ENCODE assay signal across 11 cellular contexts in genomic region chr1:176102243-176102642, GRCh38.
A peak's percentile ranks its signal among the peaks of the same experiment; 100 is the strongest.
DNase-seq lines count a peak whose midpoint lies in the region; ATAC-seq and TF ChIP-seq lines count a peak whose summit lies in the region.
"Had no signal": no experiment of that assay in that cellular context is flagged by ENCODE, and none has a peak within 500 bp of the region (broad histone marks: within the 10 kb centered on the region; RNA-seq: fewer than 3 reads in every experiment).

No MANE protein-coding gene starts in this region.

- H3K18ac ChIP-seq in mesenchymal stem cell (ENCODE audit: low read depth in 1 of 2, low read length in 2 of 2) = no peak overlapping the region

- H3K9ac ChIP-seq in mesenchymal stem cell (ENCODE audit: low read length) = no peak overlapping the region

- ATAC-seq in GM21447 (IDR thresholded peaks at IDR 0.05; ENCODE audit: unreplicated experiment) = no peak

- no peak overlapping the region for H2AK5ac ChIP-seq in mesenchymal stem cell (ENCODE audit: low read length, severe bottlenecking)

- WGBS in mesenchymal stem cell = 96% methylated on average over 4 of the region's 4 CpGs

- no peak overlapping the region for H4K8ac ChIP-seq in mesenchymal stem cell (ENCODE audit: low read length)

- H3K4me3 ChIP-seq in choroid plexus epithelial cell (ENCODE audit: low read depth, low read length) (no peak overlapping the region), mesenchymal stem cell (ENCODE audit: insufficient read depth in 1 of 2, low read depth in 1 of 2, low read length in 2 of 2) (no peak overlapping the region)

- no peak overlapping the region for H2BK5ac ChIP-seq in mesenchymal stem cell (ENCODE audit: low read depth, low read length, poor library complexity, severe bottlenecking)

- H4K91ac ChIP-seq in mesenchymal stem cell (ENCODE audit: low read length) = no peak overlapping the region

- no peak overlapping the region for H3K27ac ChIP-seq in mesenchymal stem cell (ENCODE audit: low read length, poor library complexity, severe bottlenecking)
- H3K27ac ChIP-seq: HL-60 had no signal

- no peak overlapping the region for H3K14ac ChIP-seq in mesenchymal stem cell (ENCODE audit: low read length in 2 of 2)

- no peak overlapping the region for H3K4ac ChIP-seq in mesenchymal stem cell (ENCODE audit: low read depth in 1 of 2, low read length in 2 of 2)

- H2BK12ac ChIP-seq in mesenchymal stem cell (ENCODE audit: low read length in 2 of 2) = no peak overlapping the region

- H2BK15ac ChIP-seq in mesenchymal stem cell (ENCODE audit: low read depth, poor library complexity, severe bottlenecking) = no peak overlapping the region

- no peak overlapping the region for H2BK120ac ChIP-seq in mesenchymal stem cell (ENCODE audit: low read depth, low read length)

- peaks cover 17 to 61% of the 10 kb centered on the region in 2 experiments for H3K36me3 ChIP-seq in mesenchymal stem cell (ENCODE audit: control insufficient read depth in 1 of 2, insufficient read depth in 2 of 2, low read depth in 1 of 2, low read length in 2 of 2)

- no peak for TF ChIP-seq CTCF in choroid plexus epithelial cell (conservative IDR thresholded peaks at IDR 0.05; ENCODE audit: low read depth, low read length)

- peaks cover 23% of the 10 kb centered on the region for H3K79me1 ChIP-seq in mesenchymal stem cell (replicated peaks; ENCODE audit: low read length, poor library complexity, severe bottlenecking)

- H3K27me3 ChIP-seq in mesenchymal stem cell (ENCODE audit: control insufficient read depth in 1 of 2, insufficient read depth in 1 of 2, low read length in 2 of 2) = no peaks in the 10 kb centered on the region

- H2AFZ ChIP-seq in mesenchymal stem cell (ENCODE audit: low read depth, low read length) = no peak overlapping the region

- no peak overlapping the region for H3K23ac ChIP-seq in mesenchymal stem cell (ENCODE audit: low read length in 2 of 2)

- peak; percentile 24 for DNase-seq in GM04503 (ENCODE audit: low read depth)
- peak; percentile 15 for DNase-seq in LHCN-M2 (ENCODE audit: low read depth)
- peak; percentile 60 for DNase-seq in choroid plexus epithelial cell (ENCODE audit: low read depth)
- peak; percentile 58 for DNase-seq in mesenchymal stem cell
- no peak for DNase-seq in HK-2 (ENCODE audit: unreplicated experiment)
- no peak for DNase-seq in NCI-H2227 treated with DMSO at 0.1 percent for 48 hours (lab: John Stamatoyannopoulos, UW)
- DNase-seq: GF-D8, MM.1S, NCI-H2171 had no signal

- no peaks in the 10 kb centered on the region for H3K4me1 ChIP-seq in mesenchymal stem cell (ENCODE audit: control insufficient read depth, insufficient read depth, low read depth, low read length)

- no peak overlapping the region for H3K4me2 ChIP-seq in mesenchymal stem cell (ENCODE audit: low read length, poor library complexity, severe bottlenecking)

- H3K9me3 ChIP-seq in mesenchymal stem cell (ENCODE audit: control insufficient read depth, low read length) = peaks cover 34% of the 10 kb centered on the region

Comparison
In these comparisons a context has a peak if more than half of its experiments do, and no peak if none do; other contexts are left out.
1. DNase-seq: peak in GM04503 (single experiment), LHCN-M2 (single experiment), choroid plexus epithelial cell (single experiment) and mesenchymal stem cell (single experiment); none in HK-2 (single experiment) and NCI-H2227 treated with DMSO at 0.1 percent for 48 hours (single experiment).